Comparison of ENCODE assay signal across 9 cellular contexts in the genomic region with DNA sequence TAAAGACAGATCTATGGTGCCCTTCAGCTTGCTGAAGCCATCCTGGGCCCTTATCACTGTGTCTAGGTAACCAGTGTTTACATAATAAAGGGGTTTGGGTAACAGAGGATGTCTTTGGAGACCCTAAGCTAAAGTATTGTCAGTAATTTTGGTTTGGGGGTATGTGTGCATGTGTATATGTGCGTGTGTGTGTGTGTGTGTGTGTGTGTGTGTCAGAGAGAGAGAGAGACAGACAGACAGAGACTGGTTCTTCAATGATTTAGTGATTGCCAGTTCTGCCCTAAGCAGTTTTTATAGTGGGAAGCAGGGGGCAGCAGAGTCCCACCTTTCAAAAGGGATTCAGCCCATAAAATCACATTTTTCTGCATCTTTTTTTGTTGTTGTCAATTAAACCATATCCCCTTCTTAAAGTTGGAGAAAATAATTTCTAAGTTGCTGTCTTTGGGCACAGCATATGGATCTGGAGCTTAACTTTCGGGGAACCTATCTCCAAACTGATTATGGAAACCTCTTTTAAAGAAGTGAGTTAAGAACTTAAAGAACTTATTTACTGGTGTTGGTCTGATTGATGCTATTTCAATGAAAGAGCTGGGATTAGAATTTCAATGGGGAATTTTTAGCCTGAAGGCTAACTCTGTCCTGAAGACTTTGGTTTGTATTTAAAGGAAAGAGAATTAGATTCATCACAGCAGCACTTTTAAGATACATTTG. TPM values are rescaled to one million over a fixed set of nuclear protein-coding genes. Genes with fewer than 3 reads are reported as not detected.
DNase-seq lines count a peak whose midpoint lies in the region; ATAC-seq, FAIRE-seq and TF ChIP-seq lines count a peak whose summit lies in the region.
"Had no signal": no experiment of that assay in that cellular context is flagged by ENCODE, and none has a peak within 500 bp of the region (broad histone marks: within the 10 kb centered on the region; RNA-seq: fewer than 3 reads in every experiment).

No MANE protein-coding gene starts in this region.

- no peak for TF ChIP-seq POLR2A in GM12891 (IDR thresholded peaks at IDR 0.05; ENCODE audit: low read depth, low read length)

- no peaks in the 10 kb centered on the region for H3K4me1 Mint-ChIP-seq in naive thymus-derived CD4-positive, alpha-beta T cell
- H3K4me1 Mint-ChIP-seq in stimulated activated effector memory CD8-positive, alpha-beta T cell treated with anti-CD3 and anti-CD28 coated beads, Interleukin-12 subunit alpha, Interleukin-12 subunit beta, amount 100 ng/mL, for 72 hours = no peaks in the 10 kb centered on the region

- peak; percentile 42 for DNase-seq in AG20443 (ENCODE audit: low spot score)
- DNase-seq in GM12865 (ENCODE audit: low read depth) = peak; percentile 32
- DNase-seq in NCI-H460 (ENCODE audit: extremely low read depth, low read depth) = peak; percentile 3
- peak; percentile 31 to 38 for DNase-seq in cardiac fibroblast (ENCODE audit: low read depth in 2 of 2)
- DNase-seq in naive thymus-derived CD4-positive, alpha-beta T cell = peak in 4 of 9 donors; percentile 2 to 9 (median 6)
- no peak for DNase-seq in GM12891 (ENCODE audit: insufficient read length, low spot score)
- DNase-seq in stimulated activated effector memory CD8-positive, alpha-beta T cell treated with anti-CD3 and anti-CD28 coated beads, Interleukin-12 subunit alpha, Interleukin-12 subunit beta, amount 100 ng/mL, for 72 hours (ENCODE audit: low spot score in 2 of 2) = no peak
- DNase-seq in occipital lobe (lab: John Stamatoyannopoulos, UW) = no peak

- no peaks in the 10 kb centered on the region for H3K36me3 ChIP-seq in naive thymus-derived CD4-positive, alpha-beta T cell (ENCODE audit: control insufficient read depth in 2 of 3, insufficient read depth in 3 of 3, low read length in 3 of 3)

- H3K4me3 ChIP-seq in GM12865 (ENCODE audit: low read depth, low read length) (no peak overlapping the region), cardiac fibroblast (replicated peaks in 1 of 2; ENCODE audit: low read depth in 2 of 2, low read length in 2 of 2) (no peak overlapping the region)
- no peak overlapping the region for H3K4me3 ChIP-seq in naive thymus-derived CD4-positive, alpha-beta T cell (ENCODE audit: low read length)

- TF ChIP-seq CTCF in GM12865 (IDR thresholded peaks at IDR 0.05; ENCODE audit: insufficient read depth, low read depth, low read length, missing control alignments) = peak; percentile 58
- TF ChIP-seq CTCF in cardiac fibroblast (IDR thresholded peaks at IDR 0.05; ENCODE audit: low read depth, low read length) = peak; percentile 68

- no peak overlapping the region for H3K27ac Mint-ChIP-seq in naive thymus-derived CD4-positive, alpha-beta T cell
- no peak overlapping the region for H3K27ac Mint-ChIP-seq in stimulated activated effector memory CD8-positive, alpha-beta T cell treated with anti-CD3 and anti-CD28 coated beads, Interleukin-12 subunit alpha, Interleukin-12 subunit beta, amount 100 ng/mL, for 72 hours

- intact Hi-C loops in naive thymus-derived CD4-positive, alpha-beta T cell (cut with micrococcal nuclease) = no loop called here

- peaks cover 0 to 26% (median 3%) of the 10 kb centered on the region in 5 donors for H3K27me3 Mint-ChIP-seq in naive thymus-derived CD4-positive, alpha-beta T cell

- CTCF ChIA-PET in naive thymus-derived CD4-positive, alpha-beta T cell (lab: Charles Lee) = interaction anchor here (1.0 kb wide), 1 partner anchor 28 kb away, joined by 4 read pairs; no protein-coding TSS in a partner anchor

- no peak overlapping the region for H3K27ac ChIP-seq in naive thymus-derived CD4-positive, alpha-beta T cell (ENCODE audit: low read depth, low read length)
- H3K27ac ChIP-seq: epithelial cell of prostate had no signal

- ATAC-seq in naive thymus-derived CD4-positive, alpha-beta T cell = peak; percentile 34
- ATAC-seq in stimulated activated effector memory CD8-positive, alpha-beta T cell treated with anti-CD3 and anti-CD28 coated beads, Interleukin-12 subunit alpha, Interleukin-12 subunit beta, amount 100 ng/mL, for 72 hours = no peak

- no peaks in the 10 kb centered on the region for H3K36me3 Mint-ChIP-seq in naive thymus-derived CD4-positive, alpha-beta T cell
- no peaks in the 10 kb centered on the region for H3K36me3 Mint-ChIP-seq in stimulated activated effector memory CD8-positive, alpha-beta T cell treated with anti-CD3 and anti-CD28 coated beads, Interleukin-12 subunit alpha, Interleukin-12 subunit beta, amount 100 ng/mL, for 72 hours

- POLR2A ChIA-PET in naive thymus-derived CD4-positive, alpha-beta T cell (lab: Charles Lee) = no interaction called here

- FAIRE-seq in GM12891 (lab: Jason Lieb, UNC) = no peak

- no peaks in the 10 kb centered on the region for H3K9me3 ChIP-seq in naive thymus-derived CD4-positive, alpha-beta T cell (ENCODE audit: control insufficient read depth in 2 of 3, low read length in 3 of 3)

- no peaks in the 10 kb centered on the region for H3K27me3 ChIP-seq in naive thymus-derived CD4-positive, alpha-beta T cell (ENCODE audit: control insufficient read depth in 2 of 2, insufficient read depth in 2 of 2, low read length in 2 of 2)

- no peaks in the 10 kb centered on the region for H3K4me1 ChIP-seq in naive thymus-derived CD4-positive, alpha-beta T cell (ENCODE audit: control insufficient read depth in 2 of 2, insufficient read depth in 2 of 2, low read length in 2 of 2)

- H3K4me3 Mint-ChIP-seq in naive thymus-derived CD4-positive, alpha-beta T cell = no peak overlapping the region
- no peak overlapping the region for H3K4me3 Mint-ChIP-seq in stimulated activated effector memory CD8-positive, alpha-beta T cell treated with anti-CD3 and anti-CD28 coated beads, Interleukin-12 subunit alpha, Interleukin-12 subunit beta, amount 100 ng/mL, for 72 hours

- no peaks in the 10 kb centered on the region for H3K9me3 Mint-ChIP-seq in naive thymus-derived CD4-positive, alpha-beta T cell
- no peaks in the 10 kb centered on the region for H3K9me3 Mint-ChIP-seq in stimulated activated effector memory CD8-positive, alpha-beta T cell treated with anti-CD3 and anti-CD28 coated beads, Interleukin-12 subunit alpha, Interleukin-12 subunit beta, amount 100 ng/mL, for 72 hours

TF ChIP-seq in GM12891, 5 proteins besides CTCF, POLR2A, EP300 and RAD21:
- no peak for TF ChIP-seq TAF1 (IDR thresholded peaks at IDR 0.05; ENCODE audit: low read depth, low read length)
- no peak for TF ChIP-seq POU2F2 (IDR thresholded peaks at IDR 0.05; ENCODE audit: low read depth, low read length)
- no peak for TF ChIP-seq POLR2AphosphoS5 (IDR thresholded peaks at IDR 0.05; ENCODE audit: low read depth, low read length)
- TF ChIP-seq PAX5 (IDR thresholded peaks at IDR 0.05; ENCODE audit: insufficient read depth, low read length, severe bottlenecking) = no peak
- TF ChIP-seq SPI1 (IDR thresholded peaks at IDR 0.05; ENCODE audit: low read depth, low read length) = no peak

RNA-seq across cellular contexts. Expression of a gene that starts 51.1 kb away (rescaled TPM):
- 5.6 and 6.6 TPM in 2 replicates for total RNA-seq in NCI-H460 (2014; rRNA removed; shearing (Covaris generic))
- 13.0 and 17.5 TPM in 2 replicates for polyA plus RNA-seq in NCI-H460 (2014; cell fraction: nucleus; rRNA removed)
- 10 to 100 TPM; 17.3 to 52.5 (median 23.5) TPM for total RNA-seq in naive thymus-derived CD4-positive, alpha-beta T cell
- polyA plus RNA-seq in naive thymus-derived CD4-positive, alpha-beta T cell = 1 to 10 TPM; 3.6 to 8.0 TPM
- 9.6 TPM for polyA plus RNA-seq in GM12891 (2012; ENCODE audit: low read depth, missing spikeins)
- total RNA-seq in occipital lobe = 34.0 TPM

Comparison
In these comparisons a context has a peak if more than half of its experiments do, and no peak if none do; other contexts are left out.
1. DNase-seq: peak in AG20443 (single experiment), GM12865 (single experiment), NCI-H460 (single experiment) and cardiac fibroblast (2 of 2); none in GM12891 (single experiment), stimulated activated effector memory CD8-positive, alpha-beta T cell treated with anti-CD3 and anti-CD28 coated beads, Interleukin-12 subunit alpha, Interleukin-12 subunit beta, amount 100 ng/mL, for 72 hours (0 of 2) and occipital lobe (single experiment).